ENCODE assay signal across 8 cellular contexts in the genomic region with DNA sequence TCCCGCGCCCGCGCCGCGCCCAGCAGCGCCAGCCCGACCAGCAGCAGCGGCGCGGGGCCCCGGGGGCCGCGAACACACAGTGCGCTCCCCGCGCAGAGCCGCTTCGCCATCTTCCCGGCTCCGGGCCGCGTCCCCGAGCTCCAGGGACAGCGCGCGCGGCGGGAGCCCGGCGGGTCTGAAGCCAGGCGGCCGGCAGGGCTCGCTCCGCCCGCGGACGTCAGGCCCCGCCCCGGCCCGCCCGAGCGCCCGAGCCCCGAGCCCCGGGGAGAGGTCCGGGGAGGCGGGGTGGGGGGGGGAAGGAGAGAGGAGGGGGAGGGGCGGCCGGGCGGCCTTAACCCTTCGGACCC. TPM values are rescaled to one million over a fixed set of nuclear protein-coding genes. Genes with fewer than 3 reads are reported as not detected.
DNase-seq lines count a peak whose midpoint lies in the region; ATAC-seq and TF ChIP-seq lines count a peak whose summit lies in the region.

A gene with protein sequence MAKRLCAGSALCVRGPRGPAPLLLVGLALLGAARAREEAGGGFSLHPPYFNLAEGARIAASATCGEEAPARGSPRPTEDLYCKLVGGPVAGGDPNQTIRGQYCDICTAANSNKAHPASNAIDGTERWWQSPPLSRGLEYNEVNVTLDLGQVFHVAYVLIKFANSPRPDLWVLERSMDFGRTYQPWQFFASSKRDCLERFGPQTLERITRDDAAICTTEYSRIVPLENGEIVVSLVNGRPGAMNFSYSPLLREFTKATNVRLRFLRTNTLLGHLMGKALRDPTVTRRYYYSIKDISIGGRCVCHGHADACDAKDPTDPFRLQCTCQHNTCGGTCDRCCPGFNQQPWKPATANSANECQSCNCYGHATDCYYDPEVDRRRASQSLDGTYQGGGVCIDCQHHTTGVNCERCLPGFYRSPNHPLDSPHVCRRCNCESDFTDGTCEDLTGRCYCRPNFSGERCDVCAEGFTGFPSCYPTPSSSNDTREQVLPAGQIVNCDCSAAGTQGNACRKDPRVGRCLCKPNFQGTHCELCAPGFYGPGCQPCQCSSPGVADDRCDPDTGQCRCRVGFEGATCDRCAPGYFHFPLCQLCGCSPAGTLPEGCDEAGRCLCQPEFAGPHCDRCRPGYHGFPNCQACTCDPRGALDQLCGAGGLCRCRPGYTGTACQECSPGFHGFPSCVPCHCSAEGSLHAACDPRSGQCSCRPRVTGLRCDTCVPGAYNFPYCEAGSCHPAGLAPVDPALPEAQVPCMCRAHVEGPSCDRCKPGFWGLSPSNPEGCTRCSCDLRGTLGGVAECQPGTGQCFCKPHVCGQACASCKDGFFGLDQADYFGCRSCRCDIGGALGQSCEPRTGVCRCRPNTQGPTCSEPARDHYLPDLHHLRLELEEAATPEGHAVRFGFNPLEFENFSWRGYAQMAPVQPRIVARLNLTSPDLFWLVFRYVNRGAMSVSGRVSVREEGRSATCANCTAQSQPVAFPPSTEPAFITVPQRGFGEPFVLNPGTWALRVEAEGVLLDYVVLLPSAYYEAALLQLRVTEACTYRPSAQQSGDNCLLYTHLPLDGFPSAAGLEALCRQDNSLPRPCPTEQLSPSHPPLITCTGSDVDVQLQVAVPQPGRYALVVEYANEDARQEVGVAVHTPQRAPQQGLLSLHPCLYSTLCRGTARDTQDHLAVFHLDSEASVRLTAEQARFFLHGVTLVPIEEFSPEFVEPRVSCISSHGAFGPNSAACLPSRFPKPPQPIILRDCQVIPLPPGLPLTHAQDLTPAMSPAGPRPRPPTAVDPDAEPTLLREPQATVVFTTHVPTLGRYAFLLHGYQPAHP (N-terminal part only) (minus strand): TSS at position 177 of the 347 bp plus-strand sequence. CDS start 67 bp downstream, at position 110.

- H3K27ac ChIP-seq in OCI-LY1 (ENCODE audit: low read depth, low read length, poor library complexity, severe bottlenecking), result no peak within 1 kb of the TSS
- peak within 1 kb of the TSS; percentile 46 for H3K27ac ChIP-seq in colonic mucosa
- H3K27ac ChIP-seq in left lung, result peak within 1 kb of the TSS; percentile 79 to 86
- peak within 1 kb of the TSS; percentile 30 for H3K27ac ChIP-seq in substantia nigra (ENCODE audit: low read depth, low read length, poor library complexity, severe bottlenecking)

- no peaks in the 10 kb centered on the region for H3K79me2 ChIP-seq in OCI-LY1 (ENCODE audit: insufficient read depth, low read length)

- no peaks in the 10 kb centered on the region for H3F3A ChIP-seq in OCI-LY1 (ENCODE audit: insufficient read depth, low read length)

- peaks cover 16% of the 10 kb centered on the region for H3K4me1 ChIP-seq in OCI-LY1 (ENCODE audit: insufficient read depth, low read length, severe bottlenecking)
- H3K4me1 ChIP-seq in colonic mucosa, result peaks cover 19% of the 10 kb centered on the region
- peaks cover 43 to 90% of the 10 kb centered on the region in 2 donors for H3K4me1 ChIP-seq in left lung

- H3K4me3 ChIP-seq in OCI-LY1 (ENCODE audit: low read depth, low read length, poor library complexity, severe bottlenecking) (peak within 1 kb of the TSS; percentile 65), colonic mucosa (peak within 1 kb of the TSS; percentile 61), left lung (peak within 1 kb of the TSS; percentile 56 to 71)

- no peak within 1 kb of the TSS for H2AFZ ChIP-seq in OCI-LY1 (ENCODE audit: low read length)

- ATAC-seq in left lung, result peak; percentile 36
- no peak for ATAC-seq in HG03097 (IDR thresholded peaks at IDR 0.05; ENCODE audit: low FRiP score, unreplicated experiment)

- H3K9ac ChIP-seq in OCI-LY1 (ENCODE audit: low read length) (peak within 1 kb of the TSS; percentile 63), colonic mucosa (ENCODE audit: low read depth in 2 of 2, low read length in 2 of 2) (peak within 1 kb of the TSS; percentile 68 to 79)

- H4K20me1 ChIP-seq in OCI-LY1 (ENCODE audit: insufficient read depth, low read length), result no peaks in the 10 kb centered on the region

- H3K4me2 ChIP-seq in OCI-LY1 (ENCODE audit: low read length), result peak within 1 kb of the TSS; percentile 84

- H3K9me2 ChIP-seq in OCI-LY1 (ENCODE audit: low read depth, low read length), result no peaks in the 10 kb centered on the region

- no peaks in the 10 kb centered on the region for H3K9me3 ChIP-seq in OCI-LY1 (ENCODE audit: low read length)
- no peaks in the 10 kb centered on the region for H3K9me3 ChIP-seq in colonic mucosa
- H3K9me3 ChIP-seq in left lung, result no peaks in the 10 kb centered on the region

- H3K27me3 ChIP-seq in OCI-LY1 (ENCODE audit: insufficient read depth, low read length) (peaks cover 22% of the 10 kb centered on the region; the same call in 1 of the 2 replicates), colonic mucosa (peaks cover 28% of the 10 kb centered on the region), left lung (peaks cover 0 to 55% of the 10 kb centered on the region in 2 donors)

- DNase-seq in activated naive CD4-positive, alpha-beta T cell treated with Interleukin-2 at 50 U/mL for 16 hours, result peak; percentile 13
- DNase-seq in activated naive CD4-positive, alpha-beta T cell (lab: John Stamatoyannopoulos, UW), result no peak
- DNase-seq in colonic mucosa (no peak), left lung (peak in 1 of 2 donors; percentile 89), substantia nigra (lab: John Stamatoyannopoulos, UW) (peak in 16 of 49 donors; percentile 18 to 75 (median 46))
- DNase-seq in stimulated activated CD4-positive, alpha-beta T cell treated with anti-CD3 and anti-CD28 coated beads, Interleukin-12 subunit alpha, Interleukin-12 subunit beta, amount 100 ng/mL, for 4 hours, result no peak

- H3K36me3 ChIP-seq in OCI-LY1 (ENCODE audit: insufficient read depth, low read length) (no peaks in the 10 kb centered on the region), colonic mucosa (no peaks in the 10 kb centered on the region), left lung (peaks cover 0 to 3% of the 10 kb centered on the region in 2 donors)

- TF ChIP-seq CTCF in OCI-LY1 (IDR thresholded peaks at IDR 0.05; ENCODE audit: low read length) (no peak), colonic mucosa (IDR thresholded peaks at IDR 0.05) (no peak), left lung (IDR thresholded peaks at IDR 0.05) (no peak)

- intact Hi-C loops in colonic mucosa (cut with DNase I) (no loop called here), left lung (cut with DNase I) (no loop called here)

RNA-seq across cellular contexts. Expression of the gene that starts here (rescaled TPM):
- total RNA-seq in colonic mucosa (10 to 100 TPM; 32.5 to 35.5 TPM), left lung (100 to 1,000 TPM; 222 to 267 TPM)

Comparison
In these comparisons a context has a peak if more than half of its experiments do, and no peak if none do; other contexts are left out.
1. RNA of the gene that starts here (total RNA-seq): 222 to 267 TPM in left lung; 32.5 to 35.5 TPM in colonic mucosa; every median in the first group is over 4 times any median in the second.
2. Peak in every context shown above with its lines, with median percentiles within 50 percentile points of each other: H3K4me3 ChIP-seq.